In the genomic region with DNA sequence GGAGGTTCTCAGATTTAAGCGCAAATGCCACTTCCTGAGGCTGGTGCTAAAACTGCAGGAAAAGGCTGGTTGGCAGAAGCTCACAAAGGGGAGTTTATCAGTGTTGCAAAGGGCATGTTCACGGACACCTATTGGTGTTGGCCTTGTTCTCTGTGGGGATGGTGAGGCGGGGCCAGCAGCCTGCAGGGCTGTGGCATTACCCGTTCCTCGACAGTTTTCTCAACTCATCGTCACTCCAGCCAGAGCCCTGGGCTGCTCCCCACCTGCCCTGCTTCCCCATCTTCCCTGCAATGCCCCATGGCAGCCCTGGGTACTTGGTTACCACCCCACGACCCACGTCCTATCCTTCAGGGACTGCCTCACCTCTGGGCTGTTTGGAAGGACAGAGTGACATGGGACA, we compare ENCODE assay signal across 12 cellular contexts.
"Had no signal": no experiment of that assay in that cellular context is flagged by ENCODE, and none has a peak within 500 bp of the region (broad histone marks: within the 10 kb centered on the region; RNA-seq: fewer than 3 reads in every experiment).

No MANE protein-coding gene starts in this region.

- ATAC-seq: activated CD8-positive, alpha-beta memory T cell treated with anti-CD3 and anti-CD28 coated beads, Interleukin-2, amount 10 ng/mL, durations not matched to agents 7 days and 5 days; activated T-cell treated with anti-CD3 and anti-CD28 coated beads, Interleukin-2, amount 50 U/mL, for 4 hours; left lung had no signal

- H3K36me3 ChIP-seq: esophagus muscularis mucosa, left lung, stomach, thoracic aorta had no signal

- H3K27ac ChIP-seq: esophagus muscularis mucosa, left lung, parathyroid adenoma, stomach, thoracic aorta had no signal

- H3K4me1 ChIP-seq: left lung had no signal

- H3K4me3 ChIP-seq: esophagus muscularis mucosa, left lung, stomach, thoracic aorta had no signal

- DNase-seq: activated CD4-positive, alpha-beta T cell treated with anti-CD3 and anti-CD28 coated beads, Interleukin-2, amount 50 U/mL, for 4 hours; activated CD4-positive, CD25-positive, alpha-beta regulatory T cell treated with anti-CD3 and anti-CD28 coated beads, Interleukin-2, amount 50 U/mL, for 72 hours; activated CD8-positive, alpha-beta memory T cell treated with anti-CD3 and anti-CD28 coated beads, Interleukin-2, amount 10 ng/mL, durations not matched to agents 7 days and 5 days; activated effector memory CD4-positive, alpha-beta T cell treated with anti-CD3 and anti-CD28 coated beads, Interleukin-2, amount 50 U/mL, for 16 hours; activated T-cell treated with anti-CD3 and anti-CD28 coated beads, Interleukin-2, amount 50 U/mL, for 4 hours; retina; stimulated activated CD4-positive, alpha-beta T cell treated with anti-CD3 and anti-CD28 coated beads, Interleukin-4, amount 100 ng/mL, for 4 hours; stomach had no signal

- H3K9ac ChIP-seq: parathyroid adenoma had no signal
